Comparison of ENCODE assay signal across 26 cellular contexts in genomic region chrX:144730486-144730885, GRCh38.
DNase-seq lines count a peak whose midpoint lies in the region; ATAC-seq and TF ChIP-seq lines count a peak whose summit lies in the region.
"Had no signal": no experiment of that assay in that cellular context is flagged by ENCODE, and none has a peak within 500 bp of the region (broad histone marks: within the 10 kb centered on the region; RNA-seq: fewer than 3 reads in every experiment).

No MANE protein-coding gene starts in this region.

- no peaks in the 10 kb centered on the region for H3K4me1 Mint-ChIP-seq in GM23338
- H3K4me1 Mint-ChIP-seq: naive B cell; stimulated activated memory B cell treated with anti-CD40 and anti-IgM and Interleukin-4, amounts not matched to agents 10 μg/mL and 1 μg/mL and 100 μg/mL, for 72 hours; T-helper 17 cell had no signal

- H3K79me2 ChIP-seq in GM23338 (replicated peaks; ENCODE audit: insufficient read depth): no peaks in the 10 kb centered on the region

- no peaks in the 10 kb centered on the region for H3F3A ChIP-seq in GM23338 (replicated peaks; ENCODE audit: low read depth)

- peaks cover 5% of the 10 kb centered on the region for H3K27me3 ChIP-seq in WERI-Rb-1 (ENCODE audit: insufficient read depth, low read depth, severe bottlenecking)
- H3K27me3 ChIP-seq in GM23338 (ENCODE audit: insufficient read depth): no peaks in the 10 kb centered on the region
- H3K27me3 ChIP-seq: neutrophil, sigmoid colon, suprapubic skin, upper lobe of right lung had no signal

- H3K36me3 Mint-ChIP-seq in GM23338 (ENCODE audit: low read depth): peaks cover 10% of the 10 kb centered on the region; the same call in 1 of the 3 replicates
- H3K36me3 Mint-ChIP-seq: naive B cell; stimulated activated memory B cell treated with anti-CD40 and anti-IgM and Interleukin-4, amounts not matched to agents 10 μg/mL and 1 μg/mL and 100 μg/mL, for 72 hours had no signal

- H3K27me3 Mint-ChIP-seq in GM23338 (ENCODE audit: insufficient read depth, low read depth, poor library complexity): peaks cover 4% of the 10 kb centered on the region
- H3K27me3 Mint-ChIP-seq: naive B cell; progenitor cell of endocrine pancreas; stimulated activated memory B cell treated with anti-CD40 and anti-IgM and Interleukin-4, amounts not matched to agents 10 μg/mL and 1 μg/mL and 100 μg/mL, for 72 hours; T-helper 17 cell had no signal

- no peak overlapping the region for H3K27ac ChIP-seq in WERI-Rb-1
- no peak overlapping the region for H3K27ac ChIP-seq in RWPE1
- H3K27ac ChIP-seq in GM23338 (ENCODE audit: low read depth): no peak overlapping the region
- H3K27ac ChIP-seq: C4-2B, dorsolateral prefrontal cortex, neutrophil, sigmoid colon, suprapubic skin, upper lobe of right lung had no signal

- no peak overlapping the region for H3K4me3 ChIP-seq in fibroblast of pulmonary artery (replicated peaks; ENCODE audit: low read depth, low read length)
- no peak overlapping the region for H3K4me3 ChIP-seq in skeletal muscle cell (ENCODE audit: low read depth, low read length)
- no peak overlapping the region for H3K4me3 ChIP-seq in WERI-Rb-1 (ENCODE audit: low read depth, low read length)
- H3K4me3 ChIP-seq in GM23338: no peak overlapping the region
- H3K4me3 ChIP-seq: dorsolateral prefrontal cortex, sigmoid colon, suprapubic skin, upper lobe of right lung had no signal

- no peak for ATAC-seq in HG02981 (IDR thresholded peaks at IDR 0.05; ENCODE audit: unreplicated experiment)
- no peak for ATAC-seq in GM23338
- ATAC-seq: activated CD4-positive, CD25-positive, alpha-beta regulatory T cell treated with anti-CD3 and anti-CD28 coated beads, Interleukin-2, amount 50 U/mL, for 24 hours; stimulated activated memory B cell treated with anti-CD40 and anti-IgM and Interleukin-4, amounts not matched to agents 10 μg/mL and 1 μg/mL and 100 μg/mL, for 72 hours; T-helper 17 cell; upper lobe of right lung had no signal

- H3K9me3 ChIP-seq in WERI-Rb-1 (ENCODE audit: severe bottlenecking): no peaks in the 10 kb centered on the region
- H3K9me3 ChIP-seq: Caco-2, neutrophil, sigmoid colon, suprapubic skin, upper lobe of right lung had no signal

- H4K20me1 ChIP-seq in GM23338 (replicated peaks; ENCODE audit: insufficient read depth): no peaks in the 10 kb centered on the region

- H3K27ac Mint-ChIP-seq in GM23338: no peak overlapping the region
- H3K27ac Mint-ChIP-seq: naive B cell; progenitor cell of endocrine pancreas; stimulated activated memory B cell treated with anti-CD40 and anti-IgM and Interleukin-4, amounts not matched to agents 10 μg/mL and 1 μg/mL and 100 μg/mL, for 72 hours; T-helper 17 cell had no signal

- H3K36me3 ChIP-seq in WERI-Rb-1 (no peaks in the 10 kb centered on the region), GM23338 (ENCODE audit: insufficient read depth) (no peaks in the 10 kb centered on the region)
- H3K36me3 ChIP-seq: neutrophil, sigmoid colon, suprapubic skin, upper lobe of right lung had no signal

- H3K9me2 ChIP-seq in GM23338 (ENCODE audit: insufficient read depth): no peaks in the 10 kb centered on the region

- POLR2A ChIA-PET in RWPE1 (lab: Yijun Ruan, JAX; ENCODE audit: low non-redundant PET): no interaction called here

- peak; percentile 3 for DNase-seq in H4 (ENCODE audit: low spot score)
- peak; percentile 77 for DNase-seq in RPMI7951 (ENCODE audit: low read depth)
- DNase-seq in fibroblast of pulmonary artery (ENCODE audit: low read depth): peak; percentile 25
- DNase-seq in skeletal muscle cell (ENCODE audit: low read depth): peak; percentile 31
- no peak for DNase-seq in WERI-Rb-1
- DNase-seq in RWPE1 (ENCODE audit: low spot score): no peak
- DNase-seq in GM23338 (ENCODE audit: low spot score): no peak
- DNase-seq: activated CD4-positive, alpha-beta T cell treated with anti-CD3 and anti-CD28 coated beads, Interleukin-2, amount 50 U/mL, for 4 hours; activated naive CD4-positive, alpha-beta T cell treated with Interleukin-2 at 50 U/mL for 16 hours; Caco-2; dorsolateral prefrontal cortex; glutamatergic neuron; IMR-90; midbrain; naive B cell; NCI-H82; sigmoid colon; T-helper 17 cell; upper lobe of right lung had no signal

- peaks cover 89% of the 10 kb centered on the region for H3K9me3 Mint-ChIP-seq in GM23338

- no peak overlapping the region for H2AFZ ChIP-seq in GM23338

- H3K4me1 ChIP-seq in GM23338 (ENCODE audit: insufficient read depth): no peaks in the 10 kb centered on the region
- H3K4me1 ChIP-seq: Caco-2, sigmoid colon, suprapubic skin, upper lobe of right lung had no signal

- H3K4me2 ChIP-seq in GM23338: no peak overlapping the region

- H3K4me3 Mint-ChIP-seq in GM23338: no peak overlapping the region
- H3K4me3 Mint-ChIP-seq: naive B cell; stimulated activated memory B cell treated with anti-CD40 and anti-IgM and Interleukin-4, amounts not matched to agents 10 μg/mL and 1 μg/mL and 100 μg/mL, for 72 hours; T-helper 17 cell had no signal

- CTCF ChIA-PET in RWPE1 (lab: Yijun Ruan, JAX): no interaction called here

- no peak for TF ChIP-seq CTCF in fibroblast of pulmonary artery (IDR thresholded peaks at IDR 0.05; ENCODE audit: low read length, missing control alignments)
- no peak for TF ChIP-seq CTCF in WERI-Rb-1 (IDR thresholded peaks at IDR 0.05; ENCODE audit: low read depth, low read length)
- no peak for TF ChIP-seq CTCF in RWPE1 (conservative IDR thresholded peaks at IDR 0.05; ENCODE audit: low read depth)
- TF ChIP-seq CTCF in GM23338 (conservative IDR thresholded peaks at IDR 0.05; ENCODE audit: low read depth in 2 of 2): no peak

TF ChIP-seq in GM23338, 12 proteins besides CTCF, POLR2A, EP300 and RAD21 (continues in another document):
- no peak for TF ChIP-seq EZH2phosphoT487 (IDR thresholded peaks at IDR 0.05; ENCODE audit: unreplicated experiment)
- TF ChIP-seq EZH2 (IDR thresholded peaks at IDR 0.05; ENCODE audit: low read depth, unreplicated experiment): no peak
- no peak for TF ChIP-seq POLR2AphosphoS5 (IDR thresholded peaks at IDR 0.05; ENCODE audit: low read depth)
- TF ChIP-seq ZNF462 (CRISPR knock-in tag; IDR thresholded peaks at IDR 0.05): no peak
- no peak for TF ChIP-seq ZNF114 (CRISPR knock-in tag; IDR thresholded peaks at IDR 0.05)
- TF ChIP-seq JUNB (IDR thresholded peaks at IDR 0.05; ENCODE audit: unreplicated experiment): no peak
- TF ChIP-seq CREB1 (CRISPR knock-in tag; IDR thresholded peaks at IDR 0.05; ENCODE audit: low read depth): no peak

Comparison
In these comparisons a context has a peak if more than half of its experiments do, and no peak if none do; other contexts are left out.
1. DNase-seq: peak in H4 (single experiment), RPMI7951 (single experiment), fibroblast of pulmonary artery (single experiment) and skeletal muscle cell (single experiment); none in WERI-Rb-1 (single experiment), RWPE1 (single experiment) and GM23338 (single experiment).